ENCODE assay signal across 1 cellular context in the genomic region with DNA sequence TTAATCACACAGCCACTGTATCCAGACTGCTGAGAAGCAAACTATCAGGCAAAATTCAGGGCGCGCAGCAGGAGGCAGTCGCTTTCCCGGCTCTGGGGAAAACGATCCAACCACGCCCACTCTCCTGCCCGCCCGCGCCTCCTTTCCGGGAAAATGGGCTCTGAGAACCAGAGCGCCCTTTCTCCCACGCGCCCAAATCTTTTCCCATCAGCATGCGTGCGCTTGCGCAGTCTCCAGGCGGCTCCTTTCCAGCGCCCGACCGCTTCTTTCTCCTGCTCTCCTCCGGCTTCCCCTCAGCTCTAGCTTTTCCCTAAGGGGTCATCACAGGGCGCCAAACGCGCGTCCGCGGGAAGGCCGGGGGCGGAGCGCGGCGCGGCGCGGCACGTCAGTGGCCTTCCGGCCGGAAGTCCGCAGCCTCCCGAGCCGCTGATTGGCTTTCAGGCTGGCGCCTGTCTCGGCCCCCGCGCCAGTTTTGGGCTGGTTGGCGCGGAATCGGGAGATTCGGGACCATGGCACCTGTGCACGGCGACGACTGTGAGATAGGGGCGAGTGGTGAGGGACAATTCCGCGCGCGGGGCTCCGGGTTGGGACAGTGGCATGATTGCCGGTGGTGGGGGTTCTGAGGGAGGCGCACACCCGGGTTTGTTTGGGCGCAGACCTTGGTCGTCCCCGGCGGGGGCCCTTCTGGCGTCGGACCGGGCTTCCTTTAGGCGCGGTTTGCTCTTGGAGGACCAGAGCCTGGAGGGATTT.
TF ChIP-seq lines count a peak whose summit lies in the region.

Gene POLA1 (plus strand): TSS at position 466 of the 750 bp plus-strand sequence. CDS start 44 bp downstream, at position 510.

TF ChIP-seq in K562, 482 proteins besides CTCF, POLR2A, EP300 and RAD21 (continued from another document and continues in another):
- peak; percentile 27 for TF ChIP-seq JUND (IDR thresholded peaks at IDR 0.05; ENCODE audit: borderline replicate concordance, low read depth, low read length)
- peak; percentile 31; the same call in 1 of the 3 replicates for TF ChIP-seq JUND (tag; IDR thresholded peaks at IDR 0.05; ENCODE audit: borderline replicate concordance, low read depth, low read length)
- TF ChIP-seq, protein P1, sequence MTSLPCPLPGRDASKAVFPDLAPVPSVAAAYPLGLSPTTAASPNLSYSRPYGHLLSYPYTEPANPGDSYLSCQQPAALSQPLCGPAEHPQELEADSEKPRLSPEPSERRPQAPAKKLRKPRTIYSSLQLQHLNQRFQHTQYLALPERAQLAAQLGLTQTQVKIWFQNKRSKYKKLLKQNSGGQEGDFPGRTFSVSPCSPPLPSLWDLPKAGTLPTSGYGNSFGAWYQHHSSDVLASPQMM (CRISPR knock-in tag; IDR thresholded peaks at IDR 0.05) = no peak
- 0 out of 2 replicates have a peak, but pooled peaks have one; percentile 28 for TF ChIP-seq NR2C2 (CRISPR knock-in tag; IDR thresholded peaks at IDR 0.05)
- no peak; the same call in 1 of the 2 replicates for TF ChIP-seq NR2C2 (tag; IDR thresholded peaks at IDR 0.05)
- no peak for TF ChIP-seq ZNF785 (CRISPR knock-in tag; IDR thresholded peaks at IDR 0.05)
- TF ChIP-seq BRD4 (IDR thresholded peaks at IDR 0.05) = no peak
- no peak for TF ChIP-seq GTF2B (IDR thresholded peaks at IDR 0.05; ENCODE audit: extremely low read depth, insufficient read length)
- peak; percentile 21; the same call in 1 of the 2 replicates for TF ChIP-seq BCOR (IDR thresholded peaks at IDR 0.05)
- peak; percentile 76; the same call in 1 of the 2 replicates for TF ChIP-seq ETV1 (tag; conservative IDR thresholded peaks at IDR 0.05; ENCODE audit: low read depth)
- TF ChIP-seq SIRT6 (IDR thresholded peaks at IDR 0.05; ENCODE audit: low read depth, low read length) = no peak
- no peak for TF ChIP-seq ZNF655 (CRISPR knock-in tag; IDR thresholded peaks at IDR 0.05)
- TF ChIP-seq RBM17 (IDR thresholded peaks at IDR 0.05; ENCODE audit: borderline replicate concordance, low read depth, low read length) = no peak
- peak; percentile 43; the same call in 1 of the 2 replicates for TF ChIP-seq ARID4B (CRISPR knock-in tag; IDR thresholded peaks at IDR 0.05)
- TF ChIP-seq ZNF311 (CRISPR knock-in tag; IDR thresholded peaks at IDR 0.05) = no peak
- TF ChIP-seq, protein P2, sequence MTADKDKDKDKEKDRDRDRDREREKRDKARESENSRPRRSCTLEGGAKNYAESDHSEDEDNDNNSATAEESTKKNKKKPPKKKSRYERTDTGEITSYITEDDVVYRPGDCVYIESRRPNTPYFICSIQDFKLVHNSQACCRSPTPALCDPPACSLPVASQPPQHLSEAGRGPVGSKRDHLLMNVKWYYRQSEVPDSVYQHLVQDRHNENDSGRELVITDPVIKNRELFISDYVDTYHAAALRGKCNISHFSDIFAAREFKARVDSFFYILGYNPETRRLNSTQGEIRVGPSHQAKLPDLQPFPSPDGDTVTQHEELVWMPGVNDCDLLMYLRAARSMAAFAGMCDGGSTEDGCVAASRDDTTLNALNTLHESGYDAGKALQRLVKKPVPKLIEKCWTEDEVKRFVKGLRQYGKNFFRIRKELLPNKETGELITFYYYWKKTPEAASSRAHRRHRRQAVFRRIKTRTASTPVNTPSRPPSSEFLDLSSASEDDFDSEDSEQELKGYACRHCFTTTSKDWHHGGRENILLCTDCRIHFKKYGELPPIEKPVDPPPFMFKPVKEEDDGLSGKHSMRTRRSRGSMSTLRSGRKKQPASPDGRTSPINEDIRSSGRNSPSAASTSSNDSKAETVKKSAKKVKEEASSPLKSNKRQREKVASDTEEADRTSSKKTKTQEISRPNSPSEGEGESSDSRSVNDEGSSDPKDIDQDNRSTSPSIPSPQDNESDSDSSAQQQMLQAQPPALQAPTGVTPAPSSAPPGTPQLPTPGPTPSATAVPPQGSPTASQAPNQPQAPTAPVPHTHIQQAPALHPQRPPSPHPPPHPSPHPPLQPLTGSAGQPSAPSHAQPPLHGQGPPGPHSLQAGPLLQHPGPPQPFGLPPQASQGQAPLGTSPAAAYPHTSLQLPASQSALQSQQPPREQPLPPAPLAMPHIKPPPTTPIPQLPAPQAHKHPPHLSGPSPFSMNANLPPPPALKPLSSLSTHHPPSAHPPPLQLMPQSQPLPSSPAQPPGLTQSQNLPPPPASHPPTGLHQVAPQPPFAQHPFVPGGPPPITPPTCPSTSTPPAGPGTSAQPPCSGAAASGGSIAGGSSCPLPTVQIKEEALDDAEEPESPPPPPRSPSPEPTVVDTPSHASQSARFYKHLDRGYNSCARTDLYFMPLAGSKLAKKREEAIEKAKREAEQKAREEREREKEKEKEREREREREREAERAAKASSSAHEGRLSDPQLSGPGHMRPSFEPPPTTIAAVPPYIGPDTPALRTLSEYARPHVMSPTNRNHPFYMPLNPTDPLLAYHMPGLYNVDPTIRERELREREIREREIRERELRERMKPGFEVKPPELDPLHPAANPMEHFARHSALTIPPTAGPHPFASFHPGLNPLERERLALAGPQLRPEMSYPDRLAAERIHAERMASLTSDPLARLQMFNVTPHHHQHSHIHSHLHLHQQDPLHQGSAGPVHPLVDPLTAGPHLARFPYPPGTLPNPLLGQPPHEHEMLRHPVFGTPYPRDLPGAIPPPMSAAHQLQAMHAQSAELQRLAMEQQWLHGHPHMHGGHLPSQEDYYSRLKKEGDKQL (CRISPR knock-in tag; IDR thresholded peaks at IDR 0.05; ENCODE audit: borderline replicate concordance) = no peak
- no peak for TF ChIP-seq COPS2 (conservative IDR thresholded peaks at IDR 0.05)
- peak; percentile 98 for TF ChIP-seq MTA1 (IDR thresholded peaks at IDR 0.05; ENCODE audit: borderline replicate concordance)
- no peak for TF ChIP-seq RBM15 (IDR thresholded peaks at IDR 0.05; ENCODE audit: insufficient read depth, low read length)
- no peak for TF ChIP-seq FOXK1 (CRISPR knock-in tag; IDR thresholded peaks at IDR 0.05; ENCODE audit: borderline replicate concordance)
- TF ChIP-seq PHF20 (IDR thresholded peaks at IDR 0.05; ENCODE audit: partially characterized antibody) = peak; percentile 90
- TF ChIP-seq TRIM25 (IDR thresholded peaks at IDR 0.05; ENCODE audit: borderline replicate concordance) = no peak
- TF ChIP-seq ZNF280B (CRISPR knock-in tag; IDR thresholded peaks at IDR 0.05) = no peak
- TF ChIP-seq L3MBTL2 (IDR thresholded peaks at IDR 0.05) = peak; percentile 62
- no peak for TF ChIP-seq ARID3B (CRISPR knock-in tag; IDR thresholded peaks at IDR 0.05; ENCODE audit: borderline replicate concordance)
- TF ChIP-seq JUN (IDR thresholded peaks at IDR 0.05; ENCODE audit: borderline replicate concordance, low read depth, low read length) = no peak
- no peak for TF ChIP-seq JUN (CRISPR knock-in tag; IDR thresholded peaks at IDR 0.05; ENCODE audit: borderline replicate concordance)
- TF ChIP-seq GTF2F1 (IDR thresholded peaks at IDR 0.05; ENCODE audit: low read depth, low read length) = no peak
- TF ChIP-seq PHB (CRISPR knock-in tag; IDR thresholded peaks at IDR 0.05) = no peak
- peak; percentile 96 for TF ChIP-seq POLR2G (IDR thresholded peaks at IDR 0.05; ENCODE audit: low read depth, low read length)
- TF ChIP-seq BDP1 (IDR thresholded peaks at IDR 0.05; ENCODE audit: insufficient read depth, insufficient read length) = no peak
- TF ChIP-seq, protein P3, sequence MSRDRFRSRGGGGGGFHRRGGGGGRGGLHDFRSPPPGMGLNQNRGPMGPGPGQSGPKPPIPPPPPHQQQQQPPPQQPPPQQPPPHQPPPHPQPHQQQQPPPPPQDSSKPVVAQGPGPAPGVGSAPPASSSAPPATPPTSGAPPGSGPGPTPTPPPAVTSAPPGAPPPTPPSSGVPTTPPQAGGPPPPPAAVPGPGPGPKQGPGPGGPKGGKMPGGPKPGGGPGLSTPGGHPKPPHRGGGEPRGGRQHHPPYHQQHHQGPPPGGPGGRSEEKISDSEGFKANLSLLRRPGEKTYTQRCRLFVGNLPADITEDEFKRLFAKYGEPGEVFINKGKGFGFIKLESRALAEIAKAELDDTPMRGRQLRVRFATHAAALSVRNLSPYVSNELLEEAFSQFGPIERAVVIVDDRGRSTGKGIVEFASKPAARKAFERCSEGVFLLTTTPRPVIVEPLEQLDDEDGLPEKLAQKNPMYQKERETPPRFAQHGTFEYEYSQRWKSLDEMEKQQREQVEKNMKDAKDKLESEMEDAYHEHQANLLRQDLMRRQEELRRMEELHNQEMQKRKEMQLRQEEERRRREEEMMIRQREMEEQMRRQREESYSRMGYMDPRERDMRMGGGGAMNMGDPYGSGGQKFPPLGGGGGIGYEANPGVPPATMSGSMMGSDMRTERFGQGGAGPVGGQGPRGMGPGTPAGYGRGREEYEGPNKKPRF (IDR thresholded peaks at IDR 0.05; ENCODE audit: low read depth, low read length) = no peak
- TF ChIP-seq MCM2 (IDR thresholded peaks at IDR 0.05; ENCODE audit: low read depth) = no peak
- TF ChIP-seq NEUROD1 (IDR thresholded peaks at IDR 0.05; ENCODE audit: borderline replicate concordance, low read depth, low read length, partially characterized antibody) = no peak
